Comparison of ENCODE assay signal across 20 cellular contexts in genomic region chr11:75734491-75735180, GRCh38. TPM values are rescaled to one million over a fixed set of nuclear protein-coding genes. Genes with fewer than 3 reads are reported as not detected.
DNase-seq lines count a peak whose midpoint lies in the region; ATAC-seq and TF ChIP-seq lines count a peak whose summit lies in the region.
"Had no signal": no experiment of that assay in that cellular context is flagged by ENCODE, and none has a peak within 500 bp of the region (broad histone marks: within the 10 kb centered on the region; RNA-seq: fewer than 3 reads in every experiment).

No MANE protein-coding gene starts in this region.

- no TSS peak for BruUV-seq in Caco-2 (replicated peaks; lab: Mats Ljungman, UMichigan)

- intact Hi-C loops in Caco-2 (cut with micrococcal nuclease; ENCODE audit: unreplicated experiment), result no loop called here

- peaks cover 5% of the 10 kb centered on the region for H3K36me3 Mint-ChIP-seq in Caco-2 (ENCODE audit: insufficient read depth, unreplicated experiment)
- H3K36me3 Mint-ChIP-seq: brain; CD4-positive, CD25-positive, alpha-beta regulatory T cell; T-cell had no signal

- ATAC-seq in HG02884 (IDR thresholded peaks at IDR 0.05; ENCODE audit: unreplicated experiment), result no peak
- ATAC-seq: gastroesophageal sphincter, T-cell had no signal

- H3K4me3 ChIP-seq in Caco-2 (ENCODE audit: low read depth, low read length) (no peak overlapping the region), muscle layer of duodenum (ENCODE audit: low read depth in 1 of 2, low read length in 2 of 2) (no peak overlapping the region), foreskin fibroblast (ENCODE audit: low read depth in 1 of 2, low read length in 2 of 2) (no peak overlapping the region)
- H3K4me3 ChIP-seq: gastroesophageal sphincter, skin epidermis, suprapubic skin had no signal

- CTCF ChIA-PET in Caco-2 (lab: Charles Lee), result no interaction called here

- no peaks in the 10 kb centered on the region for H3K27me3 ChIP-seq in Caco-2 (replicated peaks; ENCODE audit: control insufficient read depth, insufficient read depth, low read length)
- no peaks in the 10 kb centered on the region for H3K27me3 ChIP-seq in muscle layer of duodenum (ENCODE audit: low read depth, low read length)
- H3K27me3 ChIP-seq: gastroesophageal sphincter had no signal

- TF ChIP-seq CTCF in Caco-2 (IDR thresholded peaks at IDR 0.05; ENCODE audit: insufficient read depth in 1 of 2, low read depth in 1 of 2, low read length in 1 of 2, severe bottlenecking in 1 of 2, unreplicated experiment in 1 of 2) (no peak), foreskin fibroblast (IDR thresholded peaks at IDR 0.05; ENCODE audit: low read depth, low read length) (no peak)

- no peak overlapping the region for H3K4me3 Mint-ChIP-seq in Caco-2 (ENCODE audit: unreplicated experiment)
- H3K4me3 Mint-ChIP-seq: brain; CD4-positive, CD25-positive, alpha-beta regulatory T cell; HFFc6; nephron; T-cell had no signal

- DNase-seq in Caco-2, result peak; percentile 51 to 91
- peak; percentile 34 for DNase-seq in Daoy (ENCODE audit: low read depth)
- peak; percentile 91 for DNase-seq in RPMI8226
- no peak for DNase-seq in foreskin fibroblast
- DNase-seq in substantia nigra (lab: John Stamatoyannopoulos, UW), result no peak
- DNase-seq in erythroblast (lab: John Stamatoyannopoulos, UW), result no peak
- DNase-seq: activated CD4-positive, alpha-beta T cell treated with anti-CD3 and anti-CD28 coated beads for 4 hours; activated gamma-delta T cell; CD4-positive, CD25-positive, alpha-beta regulatory T cell; effector CD8-positive, alpha-beta T cell; HFFc6; NCI-H1694 treated with DMSO at 0.1 percent for 48 hours; T-cell had no signal

- peaks cover 20% of the 10 kb centered on the region for H3K4me1 Mint-ChIP-seq in Caco-2 (ENCODE audit: low read depth, unreplicated experiment)
- H3K4me1 Mint-ChIP-seq: CD4-positive, CD25-positive, alpha-beta regulatory T cell; T-cell had no signal

- H3K9me3 Mint-ChIP-seq in Caco-2 (ENCODE audit: unreplicated experiment), result no peaks in the 10 kb centered on the region
- H3K9me3 Mint-ChIP-seq: CD4-positive, CD25-positive, alpha-beta regulatory T cell; HFFc6; T-cell had no signal

- H3K27ac ChIP-seq in muscle layer of duodenum (ENCODE audit: low read length) (peak overlapping the region; percentile 68), substantia nigra (ENCODE audit: low read depth, low read length, poor library complexity, severe bottlenecking) (no peak overlapping the region)
- H3K27ac ChIP-seq: gastroesophageal sphincter, suprapubic skin had no signal

- H3K27ac Mint-ChIP-seq in Caco-2 (ENCODE audit: unreplicated experiment), result peak overlapping the region; percentile 71
- H3K27ac Mint-ChIP-seq: CD4-positive, CD25-positive, alpha-beta regulatory T cell; HFFc6; T-cell had no signal

- peaks cover 3% of the 10 kb centered on the region; the same call in 1 of the 2 replicates for H3K9me3 ChIP-seq in Caco-2
- H3K9me3 ChIP-seq in muscle layer of duodenum (ENCODE audit: control insufficient read depth in 1 of 2, low read length in 2 of 2), result no peaks in the 10 kb centered on the region
- H3K9me3 ChIP-seq: gastroesophageal sphincter, suprapubic skin had no signal

- H3K4me1 ChIP-seq in Caco-2 (peaks cover 28% of the 10 kb centered on the region), muscle layer of duodenum (ENCODE audit: control insufficient read depth in 1 of 2, insufficient read depth in 2 of 2, low read length in 2 of 2) (no peaks in the 10 kb centered on the region)
- H3K4me1 ChIP-seq: suprapubic skin had no signal

- no peak for TF ChIP-seq POLR2A in erythroblast (IDR thresholded peaks at IDR 0.05; ENCODE audit: low read length)

- H3K36me3 ChIP-seq in Caco-2 (ENCODE audit: control insufficient read depth, insufficient read depth, low read length), result no peaks in the 10 kb centered on the region
- H3K36me3 ChIP-seq in muscle layer of duodenum (ENCODE audit: control insufficient read depth in 1 of 2, insufficient read depth in 2 of 2, low read length in 2 of 2), result no peaks in the 10 kb centered on the region
- H3K36me3 ChIP-seq: gastroesophageal sphincter, suprapubic skin had no signal

- POLR2A ChIA-PET in Caco-2 (lab: Charles Lee), result interaction anchor here (0.6 kb wide), 1 partner anchor 153 kb away, joined by 3 read pairs; no protein-coding TSS in a partner anchor

- no peaks in the 10 kb centered on the region for H3K27me3 Mint-ChIP-seq in Caco-2 (ENCODE audit: insufficient read depth, unreplicated experiment)

RNA-seq across cellular contexts. Expression of gene MOGAT2, which starts 17.0 kb away (rescaled TPM):
- 0.39 and 0.56 TPM in 2 replicates for total RNA-seq in Caco-2 (2022)
- not detected in 2 replicates for total RNA-seq in Daoy (2014; rRNA removed; shearing (Covaris generic))
- total RNA-seq: CD4-positive, CD25-positive, alpha-beta regulatory T cell; HFFc6 had no signal

RNA-seq across cellular contexts. Expression of gene DGAT2, which starts 33.9 kb away (rescaled TPM):
- 73.6 and 75.8 TPM in 2 replicates for total RNA-seq in Caco-2 (2022)
- 9.4 and 19.3 TPM in 2 replicates for total RNA-seq in Daoy (2014; rRNA removed; shearing (Covaris generic))

Comparison
In these comparisons a context has a peak if more than half of its experiments do, and no peak if none do; other contexts are left out.
1. DNase-seq: peak in Caco-2 (2 of 2), Daoy (single experiment) and RPMI8226 (single experiment); none in foreskin fibroblast (0 of 2), substantia nigra (0 of 49) and erythroblast (0 of 2).